In genomic region chr13:95588134-95588533, GRCh38 we compare ENCODE assay signal across 25 cellular contexts. TPM values are rescaled to one million over a fixed set of nuclear protein-coding genes. Genes with fewer than 3 reads are reported as not detected.
DNase-seq lines count a peak whose midpoint lies in the region; ATAC-seq, FAIRE-seq and TF ChIP-seq lines count a peak whose summit lies in the region.
"Had no signal": no experiment of that assay in that cellular context is flagged by ENCODE, and none has a peak within 500 bp of the region (broad histone marks: within the 10 kb centered on the region; RNA-seq: fewer than 3 reads in every experiment).

No MANE protein-coding gene starts in this region.

- ATAC-seq in PC-3 (no peak), foreskin keratinocyte (peak; percentile 70)
- ATAC-seq: A549, HCT116 had no signal

- FAIRE-seq in bronchial epithelial cell (lab: Jason Lieb, UNC) (no peak), HTR-8/SVneo (lab: Jason Lieb, UNC) (no peak)
- FAIRE-seq: A549, GM12891, GM18507, H1 had no signal

- H2AFZ ChIP-seq in ACC112 (ENCODE audit: low read length, unreplicated experiment) (no peak overlapping the region), PC-3 (ENCODE audit: low read length) (no peak overlapping the region)
- H2AFZ ChIP-seq: GM23248 had no signal

- intact Hi-C loops in PC-3 (cut with micrococcal nuclease), result no loop called here

- peak; percentile 7 for DNase-seq in PC-3
- peak; percentile 94 for DNase-seq in bronchial epithelial cell (ENCODE audit: low read depth)
- peak; percentile 37 to 56 for DNase-seq in foreskin keratinocyte
- no peak for DNase-seq in HPDE6-E6E7 (ENCODE audit: extremely low spot score)
- no peak for DNase-seq in Kasumi-1 (lab: John Stamatoyannopoulos, UW)
- no peak for DNase-seq in HTR-8/SVneo (ENCODE audit: insufficient read length, low spot score)
- DNase-seq: 8988T; C1 segment of cervical spinal cord; Calu3; CD4-positive, alpha-beta memory T cell; COR-L47; DMS53; DMS79 treated with DMSO at 0.1 percent for 48 hours; GF-D8; H9 had no signal

- no TSS peak for BruUV-seq in PC-3 (replicated peaks; lab: Mats Ljungman, UMichigan)

- POLR2A ChIA-PET in PC-3 (lab: Charles Lee; ENCODE audit: unreplicated experiment), result no interaction called here

- H3K9ac ChIP-seq in PC-3 (ENCODE audit: low read length), result no peak overlapping the region
- H3K9ac ChIP-seq: GM23248 had no signal

- peaks cover 31% of the 10 kb centered on the region for H3K36me3 ChIP-seq in ACC112 (ENCODE audit: insufficient read depth, low read length)
- no peaks in the 10 kb centered on the region for H3K36me3 ChIP-seq in PC-3 (ENCODE audit: low read depth, low read length)
- H3K36me3 ChIP-seq in bronchial epithelial cell (ENCODE audit: control insufficient read depth, insufficient read depth, low read length), result no peaks in the 10 kb centered on the region

- H3K4me3 ChIP-seq in ACC112 (ENCODE audit: low read depth, low read length) (no peak overlapping the region), PC-3 (ENCODE audit: low read length) (no peak overlapping the region), bronchial epithelial cell (ENCODE audit: low read depth, low read length) (no peak overlapping the region)
- H3K4me3 ChIP-seq: A549, GM23248 had no signal

- H3F3A ChIP-seq in PC-3 (ENCODE audit: low read length, unreplicated experiment), result no peaks in the 10 kb centered on the region

- peak overlapping the region; percentile 61; the same call in 1 of the 2 replicates for H3K27ac ChIP-seq in ACC112 (ENCODE audit: low read depth, low read length)
- peak overlapping the region; percentile 51; the same call in 1 of the 2 replicates for H3K27ac ChIP-seq in PC-3 (ENCODE audit: low read length)
- no peak overlapping the region for H3K27ac ChIP-seq in foreskin keratinocyte
- H3K27ac ChIP-seq: A549, GM23248 had no signal

- H3K79me2 ChIP-seq in ACC112 (ENCODE audit: control insufficient read depth, insufficient read depth, low read length, unreplicated experiment) (no peaks in the 10 kb centered on the region), PC-3 (ENCODE audit: low read length) (no peaks in the 10 kb centered on the region)

- no peaks in the 10 kb centered on the region for H3K9me2 ChIP-seq in PC-3 (replicated peaks; ENCODE audit: low read length)

- no peak overlapping the region; the same call in 1 of the 2 replicates for H3K4me2 ChIP-seq in PC-3 (ENCODE audit: low read length)
- H3K4me2 ChIP-seq: A549 had no signal

- H3K4me1 ChIP-seq in ACC112 (ENCODE audit: control insufficient read depth, insufficient read depth, low read length, unreplicated experiment), result peaks cover 8% of the 10 kb centered on the region
- peaks cover 11% of the 10 kb centered on the region; the same call in 1 of the 2 replicates for H3K4me1 ChIP-seq in PC-3 (ENCODE audit: insufficient read depth, low read length)
- peaks cover 10% of the 10 kb centered on the region for H3K4me1 ChIP-seq in foreskin keratinocyte
- H3K4me1 ChIP-seq: A549 had no signal

- H3K9me3 ChIP-seq in PC-3 (ENCODE audit: low read length), result no peaks in the 10 kb centered on the region
- H3K9me3 ChIP-seq: A549 had no signal

- TF ChIP-seq CTCF in PC-3 (conservative IDR thresholded peaks at IDR 0.05; ENCODE audit: low read depth, low read length), result no peak
- no peak for TF ChIP-seq CTCF in bronchial epithelial cell (IDR thresholded peaks at IDR 0.05; ENCODE audit: insufficient read depth, low read length, severe bottlenecking)
- TF ChIP-seq CTCF in foreskin keratinocyte (conservative IDR thresholded peaks at IDR 0.05), result no peak

- CTCF ChIA-PET in PC-3 (lab: Charles Lee), result no interaction called here

- H4K20me1 ChIP-seq in PC-3 (ENCODE audit: low read length), result no peaks in the 10 kb centered on the region

- H3K27me3 ChIP-seq in ACC112 (ENCODE audit: insufficient read depth, low read length), result no peaks in the 10 kb centered on the region
- no peaks in the 10 kb centered on the region for H3K27me3 ChIP-seq in PC-3 (ENCODE audit: low read length)
- H3K27me3 ChIP-seq in bronchial epithelial cell (ENCODE audit: control insufficient read depth, insufficient read depth, low read length), result no peaks in the 10 kb centered on the region
- H3K27me3 ChIP-seq in foreskin keratinocyte, result no peaks in the 10 kb centered on the region

RNA-seq across cellular contexts. Expression of gene CLDN10, which starts 35.6 kb away (rescaled TPM):
- total RNA-seq in PC-3 (2014; rRNA removed), result not detected in 2 replicates
- total RNA-seq in bronchial epithelial cell, result 0.51 TPM in 1 of 2 replicates, not detected in the other
- total RNA-seq in foreskin keratinocyte, result not detected in 2 replicates
- polyA plus RNA-seq in foreskin keratinocyte, result not detected in 2 replicates
- total RNA-seq: CD4-positive, alpha-beta memory T cell; Daoy; G401; GM23248 had no signal
- polyA plus RNA-seq: BJ; CD4-positive, alpha-beta memory T cell had no signal

RNA-seq across cellular contexts. Expression of gene DZIP1, which starts 56.4 kb away (rescaled TPM):
- total RNA-seq in PC-3 (2014; rRNA removed) (1.8 and 3.5 TPM in 2 replicates), bronchial epithelial cell (0.79 and 3.8 TPM in 2 replicates), foreskin keratinocyte (3.6 and 7.1 TPM in 2 replicates)
- 2.4 and 3.9 TPM in 2 replicates for polyA plus RNA-seq in foreskin keratinocyte
- total RNA-seq: CD4-positive, alpha-beta memory T cell had no signal
- polyA plus RNA-seq: CD4-positive, alpha-beta memory T cell had no signal

Comparison
In these comparisons a context has a peak if more than half of its experiments do, and no peak if none do; other contexts are left out.
1. DNase-seq: peak in PC-3 (single experiment), bronchial epithelial cell (single experiment) and foreskin keratinocyte (2 of 2); none in HPDE6-E6E7 (single experiment), Kasumi-1 (0 of 2) and HTR-8/SVneo (single experiment).